ENCODE assay signal across 6 cellular contexts in genomic region chr20:58981564-58982364, GRCh38. TPM values are rescaled to one million over a fixed set of nuclear protein-coding genes. Genes with fewer than 3 reads are reported as not detected.
DNase-seq lines count a peak whose midpoint lies in the region; ATAC-seq and TF ChIP-seq lines count a peak whose summit lies in the region.

No MANE protein-coding gene starts in this region.

- H3K36me3 Mint-ChIP-seq in glutamatergic neuron (ENCODE audit: unreplicated experiment), result peaks cover 2% of the 10 kb centered on the region

- peak overlapping the region; percentile 99 for H3K4me3 ChIP-seq in RWPE2 (ENCODE audit: severe bottlenecking)
- H3K4me3 ChIP-seq in thyroid gland (replicated peaks in 1 of 3), result peak overlapping the region; percentile 8 to 65 (median 34)

- H3K9me3 Mint-ChIP-seq in glutamatergic neuron (ENCODE audit: unreplicated experiment), result no peaks in the 10 kb centered on the region

- H3K27ac Mint-ChIP-seq in glutamatergic neuron (ENCODE audit: unreplicated experiment), result no peak overlapping the region

- H3K36me3 ChIP-seq in RWPE2 (ENCODE audit: low read depth) (peaks cover 38% of the 10 kb centered on the region), thyroid gland (no peaks in the 10 kb centered on the region)

- H3K27ac ChIP-seq in RWPE2 (ENCODE audit: poor library complexity, severe bottlenecking) (peak overlapping the region; percentile 51), thyroid gland (peak overlapping the region; percentile 48 to 83 (median 67))

- H3K9me3 ChIP-seq in RWPE2 (ENCODE audit: severe bottlenecking) (no peaks in the 10 kb centered on the region), thyroid gland (no peaks in the 10 kb centered on the region)

- peaks cover 24% of the 10 kb centered on the region for H3K4me1 Mint-ChIP-seq in glutamatergic neuron (ENCODE audit: low read depth, unreplicated experiment)

- peak; percentile 48 for ATAC-seq in RWPE2 (ENCODE audit: low read depth)

- 15 to 31% methylated on average over 21 to 29 of the region's 36 CpGs for WGBS in thyroid gland, 2 donors

- no peaks in the 10 kb centered on the region for H3K27me3 ChIP-seq in RWPE2 (ENCODE audit: insufficient read depth, poor library complexity, severe bottlenecking)
- no peaks in the 10 kb centered on the region for H3K27me3 ChIP-seq in thyroid gland

- H3K4me1 ChIP-seq in RWPE2 (ENCODE audit: insufficient read depth, poor library complexity, severe bottlenecking), result peaks cover 11% of the 10 kb centered on the region
- peaks cover 40% of the 10 kb centered on the region in 2 donors for H3K4me1 ChIP-seq in thyroid gland

- TF ChIP-seq CTCF in RWPE2 (IDR thresholded peaks at IDR 0.05; ENCODE audit: poor library complexity, severe bottlenecking) (no peak), glutamatergic neuron (IDR thresholded peaks at IDR 0.05; ENCODE audit: partially characterized antibody, unreplicated experiment) (no peak), thyroid gland (IDR thresholded peaks at IDR 0.05) (no peak)

- DNase-seq in NCI-H82 (lab: John Stamatoyannopoulos, UW) (peak; percentile 45), NCI-H82 treated with DMSO at 0.1 percent for 48 hours (lab: John Stamatoyannopoulos, UW; ENCODE audit: unreplicated experiment) (no peak), RWPE2 (ENCODE audit: low spot score) (no peak), glutamatergic neuron (no peak), thyroid gland (peak; percentile 27 to 30), GDM1 (lab: John Stamatoyannopoulos, UW) (no peak)

- no peak for TF ChIP-seq POLR2A in thyroid gland (IDR thresholded peaks at IDR 0.05)

- peaks cover 3% of the 10 kb centered on the region for H3K27me3 Mint-ChIP-seq in glutamatergic neuron (ENCODE audit: unreplicated experiment)

- intact Hi-C loops in thyroid gland (cut with DNase I), result loop anchor here (10.0 kb wide), 1 partner anchor 53 kb away; the partner anchor contains the start of gene ATP5F1E

- H3K4me3 Mint-ChIP-seq in glutamatergic neuron (ENCODE audit: unreplicated experiment), result peak overlapping the region; percentile 93

RNA-seq across cellular contexts. Expression of gene NELFCD, which starts 0.7 kb away (rescaled TPM):
- total RNA-seq in glutamatergic neuron (ENCODE audit: unreplicated experiment) (112 TPM), thyroid gland (100 to 1,000 TPM in 3 of 4 donors, 10 to 100 TPM in 1; 96.6 to 129 (median 113) TPM)

RNA-seq across cellular contexts. Expression of gene CTSZ, which starts 25.3 kb away (rescaled TPM):
- total RNA-seq in glutamatergic neuron (ENCODE audit: unreplicated experiment), result 13.1 TPM
- 100 to 1,000 TPM; 152 to 256 (median 212) TPM for total RNA-seq in thyroid gland

RNA-seq across cellular contexts. Expression of gene TUBB1, which starts 37.5 kb away (rescaled TPM):
- total RNA-seq in glutamatergic neuron (ENCODE audit: unreplicated experiment), result not detected
- total RNA-seq in thyroid gland, result under 1 TPM in 2 of 4 donors, not detected in 2; 0.11 to 0.46 TPM

RNA-seq across cellular contexts. Expression of gene ATP5F1E, which starts 50.4 kb away (rescaled TPM):
- 53.5 TPM for total RNA-seq in glutamatergic neuron (ENCODE audit: unreplicated experiment)
- total RNA-seq in thyroid gland, result 10 to 100 TPM; 13.3 to 57.8 (median 32.4) TPM

Comparison
In these comparisons a context has a peak if more than half of its experiments do, and no peak if none do; other contexts are left out.
1. DNase-seq: peak in NCI-H82 (single experiment) and thyroid gland (2 of 2); none in NCI-H82 treated with DMSO at 0.1 percent for 48 hours (single experiment), RWPE2 (single experiment), glutamatergic neuron (single experiment) and GDM1 (single experiment).
2. RNA of gene CTSZ, which starts 25.3 kb away (total RNA-seq): 152 to 256 TPM in thyroid gland; 13.1 TPM in glutamatergic neuron (single experiment); every median in the first group is over 10 times any median in the second.